ENCODE assay signal across 8 cellular contexts in the genomic region with DNA sequence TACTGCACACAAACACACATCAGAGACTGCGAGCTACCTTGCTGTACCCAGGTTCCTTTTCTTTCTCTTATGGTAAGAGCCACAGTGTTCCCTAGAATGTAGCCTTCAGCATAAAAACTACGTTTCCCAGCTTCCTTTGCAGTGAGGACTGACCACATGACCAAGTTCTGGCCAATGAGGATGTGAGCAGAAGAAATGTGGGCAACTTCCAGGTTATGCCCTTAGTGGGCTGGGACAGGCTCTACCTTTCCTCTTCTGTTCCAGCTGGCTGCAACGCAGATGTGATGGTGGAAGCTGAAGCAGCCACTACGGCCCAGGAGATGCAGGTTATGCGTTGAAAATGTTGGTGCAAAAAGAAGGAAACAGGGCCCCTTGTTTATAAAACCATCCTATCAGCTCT. TPM values are rescaled to one million over a fixed set of nuclear protein-coding genes. Genes with fewer than 3 reads are reported as not detected.
A peak's percentile ranks its signal among the peaks of the same experiment; 100 is the strongest.
DNase-seq lines count a peak whose midpoint lies in the region; ATAC-seq, FAIRE-seq and TF ChIP-seq lines count a peak whose summit lies in the region.

No MANE protein-coding gene starts in this region.

- H3K27me3 Mint-ChIP-seq in activated CD4-positive, alpha-beta T cell treated with anti-CD3 and anti-CD28 coated beads, Interleukin-2, amount 10 ng/mL, durations not matched to agents 7 days and 5 days, result no peaks in the 10 kb centered on the region
- no peaks in the 10 kb centered on the region for H3K27me3 Mint-ChIP-seq in activated B cell treated with CpG ODN at 0.5 μM for 24 hours

- no peak for TF ChIP-seq CTCF in activated B cell treated with CpG ODN at 0.5 μM for 24 hours (IDR thresholded peaks at IDR 0.05)
- no peak for TF ChIP-seq CTCF in HepG2 (CRISPR knock-in tag; IDR thresholded peaks at IDR 0.05)

- TF ChIP-seq RAD21 in HepG2 (CRISPR knock-in tag; IDR thresholded peaks at IDR 0.05), result no peak

- DNase-seq in activated CD4-positive, alpha-beta T cell treated with anti-CD3 and anti-CD28 coated beads, Interleukin-2, amount 10 ng/mL, durations not matched to agents 7 days and 5 days, result peak; percentile 33
- DNase-seq in activated CD4-positive, alpha-beta T cell treated with anti-CD3 and anti-CD28 coated beads, Interleukin-2, amount 50 U/mL, for 48 hours, result no peak
- DNase-seq in Kasumi-1 (lab: John Stamatoyannopoulos, UW) (peak; percentile 38 to 43), activated B cell treated with CpG ODN at 0.5 μM for 24 hours (no peak), HepG2 (ENCODE audit: low spot score) (peak; percentile 56), H4 (ENCODE audit: low spot score) (no peak)

- CTCF ChIA-PET in activated CD4-positive, alpha-beta T cell treated with anti-CD3 and anti-CD28 coated beads, Interleukin-2, amount 10 ng/mL, durations not matched to agents 7 days and 5 days (lab: Charles Lee), result interaction anchor here (0.6 kb wide), 2 partner anchors 58 to 265 kb away, joined by 3 to 6 read pairs; no protein-coding TSS in a partner anchor
- CTCF ChIA-PET in activated B cell treated with CpG ODN at 0.5 μM for 24 hours (lab: Charles Lee), result no interaction called here
- CTCF ChIA-PET in HepG2 (lab: Yijun Ruan, JAX; ENCODE audit: low intra/inter-chr PET ratio, low total read pairs), result no interaction called here

- H4K20me1 ChIP-seq in HepG2 (ENCODE audit: insufficient read depth, low read length), result no peaks in the 10 kb centered on the region

- no peak overlapping the region for H3K27ac Mint-ChIP-seq in activated CD4-positive, alpha-beta T cell treated with anti-CD3 and anti-CD28 coated beads, Interleukin-2, amount 10 ng/mL, durations not matched to agents 7 days and 5 days
- H3K27ac Mint-ChIP-seq in activated B cell treated with CpG ODN at 0.5 μM for 24 hours, result no peak overlapping the region

- no TSS peak for BruUV-seq in HepG2 (replicated peaks; lab: Mats Ljungman, UMichigan)

- H3K4me3 Mint-ChIP-seq in activated CD4-positive, alpha-beta T cell treated with anti-CD3 and anti-CD28 coated beads, Interleukin-2, amount 10 ng/mL, durations not matched to agents 7 days and 5 days, result no peak overlapping the region
- no peak overlapping the region for H3K4me3 Mint-ChIP-seq in activated B cell treated with CpG ODN at 0.5 μM for 24 hours

- peaks cover 24 to 63% of the 10 kb centered on the region in 2 experiments; a peak in 4 of 5 replicates for H3K36me3 ChIP-seq in HepG2 (replicated peaks in 1 of 2; ENCODE audit: control insufficient read depth in 1 of 2, insufficient read depth in 2 of 2, low read length in 2 of 2)

- POLR2A ChIA-PET in activated CD4-positive, alpha-beta T cell treated with anti-CD3 and anti-CD28 coated beads, Interleukin-2, amount 10 ng/mL, durations not matched to agents 7 days and 5 days (lab: Charles Lee), result no interaction called here
- POLR2A ChIA-PET in activated B cell treated with CpG ODN at 0.5 μM for 24 hours (lab: Charles Lee), result interaction anchor here (0.5 kb wide), 2 partner anchors 100 to 154 kb away, joined by 6 to 12 read pairs; no protein-coding TSS in a partner anchor
- POLR2A ChIA-PET in HepG2 (lab: Yijun Ruan, JAX), result no interaction called here

- no peak overlapping the region for H3K9ac ChIP-seq in HepG2 (ENCODE audit: insufficient read depth, low read depth, low read length)

- no peaks in the 10 kb centered on the region for H3K4me1 ChIP-seq in HepG2 (ENCODE audit: insufficient read depth, low read length)

- peak; percentile 90 for FAIRE-seq in HepG2 (lab: Jason Lieb, UNC)

- H3K4me2 ChIP-seq in HepG2 (ENCODE audit: low read depth, low read length), result no peak overlapping the region

- no peaks in the 10 kb centered on the region for H3K79me2 ChIP-seq in HepG2 (ENCODE audit: insufficient read depth, low read length)

- H2AFZ ChIP-seq in HepG2 (ENCODE audit: low read length), result no peak overlapping the region

- H3K27ac ChIP-seq in HepG2 (ENCODE audit: extremely low read length, insufficient read depth, low read length), result no peak overlapping the region

- 86% methylated on average over 5 of the region's 5 CpGs for whole genome bisulfite sequencing in HepG2 (ENCODE audit: low lambda C conversion rate)

- no peak for TF ChIP-seq POLR2A in HepG2 (IDR thresholded peaks at IDR 0.05; ENCODE audit: insufficient read depth in 1 of 2, low read depth in 2 of 2, low read length in 2 of 2)

- TF ChIP-seq EP300 in HepG2 (IDR thresholded peaks at IDR 0.05; ENCODE audit: low read depth in 2 of 2, low read length in 2 of 2) (no peak), HepG2 (CRISPR knock-in tag; IDR thresholded peaks at IDR 0.05; ENCODE audit: borderline replicate concordance) (no peak)

- peaks cover 6% of the 10 kb centered on the region for H3K4me1 Mint-ChIP-seq in activated CD4-positive, alpha-beta T cell treated with anti-CD3 and anti-CD28 coated beads, Interleukin-2, amount 10 ng/mL, durations not matched to agents 7 days and 5 days
- no peaks in the 10 kb centered on the region for H3K4me1 Mint-ChIP-seq in activated B cell treated with CpG ODN at 0.5 μM for 24 hours

- H3K4me3 ChIP-seq in HepG2 (replicated peaks in 1 of 3; ENCODE audit: insufficient read depth in 1 of 3, low read depth in 2 of 3, low read length in 3 of 3), result no peak overlapping the region

- H3K9me3 ChIP-seq in HepG2 (ENCODE audit: low read length), result no peaks in the 10 kb centered on the region

- H3K36me3 Mint-ChIP-seq in activated CD4-positive, alpha-beta T cell treated with anti-CD3 and anti-CD28 coated beads, Interleukin-2, amount 10 ng/mL, durations not matched to agents 7 days and 5 days (ENCODE audit: low read depth), result peaks cover 50% of the 10 kb centered on the region
- peaks cover 84% of the 10 kb centered on the region for H3K36me3 Mint-ChIP-seq in activated B cell treated with CpG ODN at 0.5 μM for 24 hours (ENCODE audit: low read depth)

- intact Hi-C loops in activated B cell treated with CpG ODN at 0.5 μM for 24 hours (cut with micrococcal nuclease), result no loop called here
- intact Hi-C loops in HepG2 (cut with micrococcal nuclease; ENCODE audit: unreplicated experiment), result no loop called here

- ATAC-seq in activated B cell treated with CpG ODN at 0.5 μM for 24 hours (ENCODE audit: low read depth) (peak; percentile 58), HepG2 (peak; percentile 83), GM18858 (IDR thresholded peaks at IDR 0.05; ENCODE audit: unreplicated experiment) (no peak), HG03097 (IDR thresholded peaks at IDR 0.05; ENCODE audit: low FRiP score, unreplicated experiment) (no peak)

- no peaks in the 10 kb centered on the region for H3K27me3 ChIP-seq in HepG2 (ENCODE audit: control insufficient read depth in 1 of 2, insufficient read depth in 2 of 2, low read length in 2 of 2)

- H3K9me3 Mint-ChIP-seq in activated CD4-positive, alpha-beta T cell treated with anti-CD3 and anti-CD28 coated beads, Interleukin-2, amount 10 ng/mL, durations not matched to agents 7 days and 5 days, result no peaks in the 10 kb centered on the region
- H3K9me3 Mint-ChIP-seq in activated B cell treated with CpG ODN at 0.5 μM for 24 hours, result peaks cover under 1% of the 10 kb centered on the region

- in situ Hi-C loops in HepG2 (cut with HindIII; ENCODE audit: extremely low pct_ligation_motif_present, low pct_unique_long_range_greater_than_20kb), result no loop called here

RNA-seq across cellular contexts. Expression of a gene that starts 27.5 kb away (rescaled TPM):
- 10 to 100 TPM; 75.4 to 86.9 TPM for total RNA-seq in activated CD4-positive, alpha-beta T cell treated with anti-CD3 and anti-CD28 coated beads, Interleukin-2, amount 10 ng/mL, durations not matched to agents 7 days and 5 days
- total RNA-seq in activated B cell treated with CpG ODN at 0.5 μM for 24 hours, result 71.1 and 82.6 TPM in 2 replicates
- 25.6 and 28.3 TPM in 2 replicates for total RNA-seq in HepG2 (2016; rRNA removed; fragmentation: Illumina TruSeq; extraction: Trizol)
- 10.4 and 11.6 TPM in 2 replicates for total RNA-seq in HepG2 (2016; cell fraction: cytosol; rRNA removed; fragmentation: Illumina TruSeq; extraction: Trizol; ENCODE audit: low read depth)
- 22.9 and 27.1 TPM in 2 replicates for total RNA-seq in HepG2 (2016; cell fraction: insoluble cytoplasmic fraction; rRNA removed; fragmentation: Illumina TruSeq; extraction: Trizol)
- total RNA-seq in HepG2 (2016; cell fraction: membrane; rRNA removed; fragmentation: Illumina TruSeq; extraction: Trizol), result 18.0 and 21.0 TPM in 2 replicates
- total RNA-seq in HepG2 (2016; cell fraction: nucleus; rRNA removed; fragmentation: Illumina TruSeq; extraction: Trizol), result 20.3 and 23.2 TPM in 2 replicates
- polyA plus RNA-seq in HepG2 (2011; rRNA removed), result 16.8 and 23.8 TPM in 2 replicates
- polyA plus RNA-seq in HepG2 (2011; cell fraction: cytosol; rRNA removed), result 12.1 and 17.8 TPM in 2 replicates
- polyA plus RNA-seq in HepG2 (2011; cell fraction: nucleus; rRNA removed), result 31.8 and 34.6 TPM in 2 replicates
- polyA plus RNA-seq in HepG2 (2012), result 21.1 and 21.2 TPM in 2 replicates
- polyA plus RNA-seq in HepG2 (2016; cell fraction: cytosol; fragmentation: Illumina TruSeq; extraction: Trizol; ENCODE audit: low read depth), result 11.8 and 13.6 TPM in 2 replicates
- polyA plus RNA-seq in HepG2 (2016; cell fraction: insoluble cytoplasmic fraction; fragmentation: Illumina TruSeq; extraction: Trizol; ENCODE audit: low read depth), result 33.2 and 33.9 TPM in 2 replicates
- 15.6 and 18.4 TPM in 2 replicates for polyA plus RNA-seq in HepG2 (2016; cell fraction: membrane; fragmentation: Illumina TruSeq; extraction: Trizol; ENCODE audit: low read depth)
- 26.8 and 29.2 TPM in 2 replicates for polyA plus RNA-seq in HepG2 (2016; cell fraction: nucleus; fragmentation: Illumina TruSeq; extraction: Trizol; ENCODE audit: insufficient read depth, low read depth)
- 15.7 and 37.7 TPM in 2 replicates for polyA minus RNA-seq in HepG2 (2011; rRNA and poly(A)+ RNA removed; ENCODE audit: low replicate concordance)
- 4.7 and 10.4 TPM in 2 replicates for polyA minus RNA-seq in HepG2 (2011; cell fraction: cytosol; rRNA and poly(A)+ RNA removed)
- 25.6 and 30.6 TPM in 2 replicates for polyA minus RNA-seq in HepG2 (2011; cell fraction: nucleus; rRNA and poly(A)+ RNA removed)
- 32.5 and 35.6 TPM in 2 replicates for total RNA-seq in H4 (2014; rRNA removed; shearing (Covaris generic))

RNA-seq across cellular contexts. Expression of a gene that starts 28.1 kb away (rescaled TPM):
- 10 to 100 TPM; 10.0 to 10.6 TPM for total RNA-seq in activated CD4-positive, alpha-beta T cell treated with anti-CD3 and anti-CD28 coated beads, Interleukin-2, amount 10 ng/mL, durations not matched to agents 7 days and 5 days
- 10.5 and 14.2 TPM in 2 replicates for total RNA-seq in activated B cell treated with CpG ODN at 0.5 μM for 24 hours
- 11.9 and 13.9 TPM in 2 replicates for total RNA-seq in HepG2 (2016; rRNA removed; fragmentation: Illumina TruSeq; extraction: Trizol)
- 5.7 and 5.9 TPM in 2 replicates for total RNA-seq in HepG2 (2016; cell fraction: cytosol; rRNA removed; fragmentation: Illumina TruSeq; extraction: Trizol; ENCODE audit: low read depth)
- 12.2 and 15.6 TPM in 2 replicates for total RNA-seq in HepG2 (2016; cell fraction: insoluble cytoplasmic fraction; rRNA removed; fragmentation: Illumina TruSeq; extraction: Trizol)
- total RNA-seq in HepG2 (2016; cell fraction: membrane; rRNA removed; fragmentation: Illumina TruSeq; extraction: Trizol), result 14.1 and 14.5 TPM in 2 replicates
- total RNA-seq in HepG2 (2016; cell fraction: nucleus; rRNA removed; fragmentation: Illumina TruSeq; extraction: Trizol), result 10.8 and 11.0 TPM in 2 replicates
- 5.8 and 5.9 TPM in 2 replicates for polyA plus RNA-seq in HepG2 (2011; rRNA removed)
- 4.4 and 5.0 TPM in 2 replicates for polyA plus RNA-seq in HepG2 (2011; cell fraction: cytosol; rRNA removed)
- polyA plus RNA-seq in HepG2 (2011; cell fraction: nucleus; rRNA removed), result 8.9 and 10.0 TPM in 2 replicates
- polyA plus RNA-seq in HepG2 (2012), result 4.4 and 4.7 TPM in 2 replicates
- polyA plus RNA-seq in HepG2 (2016; cell fraction: cytosol; fragmentation: Illumina TruSeq; extraction: Trizol; ENCODE audit: low read depth), result 0.80 and 1.1 TPM in 2 replicates
- polyA plus RNA-seq in HepG2 (2016; cell fraction: insoluble cytoplasmic fraction; fragmentation: Illumina TruSeq; extraction: Trizol; ENCODE audit: low read depth), result 11.9 and 12.5 TPM in 2 replicates
- polyA plus RNA-seq in HepG2 (2016; cell fraction: membrane; fragmentation: Illumina TruSeq; extraction: Trizol; ENCODE audit: low read depth), result 2.0 and 2.1 TPM in 2 replicates
- 11.9 and 14.0 TPM in 2 replicates for polyA plus RNA-seq in HepG2 (2016; cell fraction: nucleus; fragmentation: Illumina TruSeq; extraction: Trizol; ENCODE audit: insufficient read depth, low read depth)
- 11.5 and 34.6 TPM in 2 replicates for polyA minus RNA-seq in HepG2 (2011; rRNA and poly(A)+ RNA removed; ENCODE audit: low replicate concordance)
- 3.4 and 7.7 TPM in 2 replicates for polyA minus RNA-seq in HepG2 (2011; cell fraction: cytosol; rRNA and poly(A)+ RNA removed)
- 13.1 and 17.5 TPM in 2 replicates for polyA minus RNA-seq in HepG2 (2011; cell fraction: nucleus; rRNA and poly(A)+ RNA removed)
- 15.8 and 17.4 TPM in 2 replicates for total RNA-seq in H4 (2014; rRNA removed; shearing (Covaris generic))

RNA-seq across cellular contexts. Expression of a gene that starts 36.7 kb away (rescaled TPM):
- not detected for total RNA-seq in activated CD4-positive, alpha-beta T cell treated with anti-CD3 and anti-CD28 coated beads, Interleukin-2, amount 10 ng/mL, durations not matched to agents 7 days and 5 days
- not detected in 2 replicates for total RNA-seq in activated B cell treated with CpG ODN at 0.5 μM for 24 hours
- total RNA-seq in HepG2 (2016; rRNA removed; fragmentation: Illumina TruSeq; extraction: Trizol), result not detected in 2 replicates
- total RNA-seq in HepG2 (2016; cell fraction: cytosol; rRNA removed; fragmentation: Illumina TruSeq; extraction: Trizol; ENCODE audit: low read depth), result not detected in 2 replicates
- total RNA-seq in HepG2 (2016; cell fraction: insoluble cytoplasmic fraction; rRNA removed; fragmentation: Illumina TruSeq; extraction: Trizol), result not detected in 2 replicates
- total RNA-seq in HepG2 (2016; cell fraction: membrane; rRNA removed; fragmentation: Illumina TruSeq; extraction: Trizol), result not detected in 2 replicates
- not detected in 2 replicates for total RNA-seq in HepG2 (2016; cell fraction: nucleus; rRNA removed; fragmentation: Illumina TruSeq; extraction: Trizol)
- not detected in 2 replicates for polyA plus RNA-seq in HepG2 (2011; rRNA removed)
- polyA plus RNA-seq in HepG2 (2011; cell fraction: cytosol; rRNA removed), result not detected in 2 replicates
- polyA plus RNA-seq in HepG2 (2011; cell fraction: nucleus; rRNA removed), result not detected in 2 replicates
- polyA plus RNA-seq in HepG2 (2012), result not detected in 2 replicates
- polyA plus RNA-seq in HepG2 (2016; cell fraction: cytosol; fragmentation: Illumina TruSeq; extraction: Trizol; ENCODE audit: low read depth), result not detected in 2 replicates
- not detected in 2 replicates for polyA plus RNA-seq in HepG2 (2016; cell fraction: insoluble cytoplasmic fraction; fragmentation: Illumina TruSeq; extraction: Trizol; ENCODE audit: low read depth)
- not detected in 2 replicates for polyA plus RNA-seq in HepG2 (2016; cell fraction: membrane; fragmentation: Illumina TruSeq; extraction: Trizol; ENCODE audit: low read depth)
- not detected in 2 replicates for polyA plus RNA-seq in HepG2 (2016; cell fraction: nucleus; fragmentation: Illumina TruSeq; extraction: Trizol; ENCODE audit: insufficient read depth, low read depth)
- polyA minus RNA-seq in HepG2 (2011; rRNA and poly(A)+ RNA removed; ENCODE audit: low replicate concordance), result not detected in 2 replicates
- polyA minus RNA-seq in HepG2 (2011; cell fraction: cytosol; rRNA and poly(A)+ RNA removed), result not detected in 2 replicates
- polyA minus RNA-seq in HepG2 (2011; cell fraction: nucleus; rRNA and poly(A)+ RNA removed), result not detected in 2 replicates
- not detected in 2 replicates for total RNA-seq in H4 (2014; rRNA removed; shearing (Covaris generic))

Comparison
In these comparisons a context has a peak if more than half of its experiments do, and no peak if none do; other contexts are left out.
1. DNase-seq: peak in activated CD4-positive, alpha-beta T cell treated with anti-CD3 and anti-CD28 coated beads, Interleukin-2, amount 10 ng/mL, durations not matched to agents 7 days and 5 days (single experiment), Kasumi-1 (2 of 2) and HepG2 (single experiment); none in activated CD4-positive, alpha-beta T cell treated with anti-CD3 and anti-CD28 coated beads, Interleukin-2, amount 50 U/mL, for 48 hours (0 of 2), activated B cell treated with CpG ODN at 0.5 μM for 24 hours (single experiment) and H4 (single experiment).
2. ATAC-seq: peak in activated B cell treated with CpG ODN at 0.5 μM for 24 hours (single experiment) and HepG2 (single experiment); none in GM18858 (single experiment) and HG03097 (single experiment).